Comparison of ENCODE assay signal across 26 cellular contexts in genomic region chr6:18565231-18565630, GRCh38.
"Had no signal": no experiment of that assay in that cellular context is flagged by ENCODE, and none has a peak within 500 bp of the region (broad histone marks: within the 10 kb centered on the region; RNA-seq: fewer than 3 reads in every experiment).

No MANE protein-coding gene starts in this region.

- H3K27me3 ChIP-seq: suprapubic skin, testis, thyroid gland, tibial artery, tibial nerve, transverse colon, upper lobe of left lung, upper lobe of right lung, uterus, vagina had no signal

- H3K4me3 ChIP-seq: stomach, suprapubic skin, testis, thoracic aorta, thyroid gland, tibial artery, tibial nerve, transverse colon, upper lobe of left lung, upper lobe of right lung, uterus, vagina had no signal

- H3K27ac ChIP-seq: stomach, suprapubic skin, testis, thoracic aorta, thyroid gland, tibial artery, tibial nerve, transverse colon, upper lobe of left lung, upper lobe of right lung, uterus, vagina had no signal

- DNase-seq: stimulated activated CD4-positive, alpha-beta T cell treated with anti-CD3 and anti-CD28 coated beads, Interleukin-2, amount 100 ng/mL, for 48 hours; stimulated activated CD4-positive, alpha-beta T cell treated with anti-CD3 and anti-CD28 coated beads, Interleukin-4, amount 100 ng/mL, for 1 hour; stimulated activated CD4-positive, alpha-beta T cell treated with anti-CD3 and anti-CD28 coated beads, Interleukin-4, amount 100 ng/mL, for 24 hours; stimulated activated CD4-positive, alpha-beta T cell treated with anti-CD3 and anti-CD28 coated beads, Interleukin-4, amount 100 ng/mL, for 4 hours; stimulated activated CD8-positive, alpha-beta memory T cell treated with anti-CD3 and anti-CD28 coated beads, Interleukin-4, amount 100 ng/mL, for 48 hours; stimulated activated naive B cell treated with anti-CD40 and anti-IgM and Interleukin-4, amounts not matched to agents 10 μg/mL and 1 μg/mL and 100 μg/mL, for 72 hours; stimulated activated naive CD4-positive, alpha-beta T cell; stimulated activated naive CD8-positive, alpha-beta T cell treated with anti-CD3 and anti-CD28 coated beads, Interleukin-15, amount 100 ng/mL, for 72 hours; stimulated activated naive CD8-positive, alpha-beta T cell treated with anti-CD3 and anti-CD28 coated beads, Interleukin-15, Interleukin-2, amounts not matched to agents 100 U/mL and 50 U/mL, for 24 hours; stomach; substantia nigra; testis; thyroid gland; tibial artery; transverse colon; trophoblast cell; upper lobe of left lung; upper lobe of right lung; uterus had no signal

- H3K9me3 ChIP-seq: suprapubic skin, testis, thoracic aorta, thyroid gland, tibial artery, transverse colon, upper lobe of left lung, upper lobe of right lung, uterus, vagina had no signal

- H3K36me3 ChIP-seq: stomach, suprapubic skin, thoracic aorta, thyroid gland, tibial artery, tibial nerve, transverse colon, upper lobe of left lung, upper lobe of right lung, uterus, vagina had no signal

- H3K4me1 ChIP-seq: stomach, testis, thyroid gland, tibial artery, upper lobe of left lung, upper lobe of right lung, uterus, vagina had no signal

- FAIRE-seq: urothelium cell line had no signal

- ATAC-seq: stimulated activated effector memory CD8-positive, alpha-beta T cell treated with anti-CD3 and anti-CD28 coated beads, Interleukin-12 subunit alpha, Interleukin-12 subunit beta, amount 100 ng/mL, for 72 hours; stimulated activated memory B cell treated with anti-CD40 and anti-IgM and Interleukin-4, amounts not matched to agents 10 μg/mL and 1 μg/mL and 100 μg/mL, for 72 hours; stimulated activated naive B cell treated with anti-CD40 and anti-IgM and Interleukin-4, amounts not matched to agents 10 μg/mL and 1 μg/mL and 100 μg/mL, for 72 hours; stimulated activated naive CD8-positive, alpha-beta T cell treated with anti-CD3 and anti-CD28 coated beads, Interleukin-15, amount 100 ng/mL, for 72 hours; stimulated activated naive CD8-positive, alpha-beta T cell treated with anti-CD3 and anti-CD28 coated beads, Interleukin-15, Interleukin-2, amounts not matched to agents 100 U/mL and 50 U/mL, for 24 hours; upper lobe of right lung had no signal
